ENCODE assay signal across 10 cellular contexts in the genomic region with DNA sequence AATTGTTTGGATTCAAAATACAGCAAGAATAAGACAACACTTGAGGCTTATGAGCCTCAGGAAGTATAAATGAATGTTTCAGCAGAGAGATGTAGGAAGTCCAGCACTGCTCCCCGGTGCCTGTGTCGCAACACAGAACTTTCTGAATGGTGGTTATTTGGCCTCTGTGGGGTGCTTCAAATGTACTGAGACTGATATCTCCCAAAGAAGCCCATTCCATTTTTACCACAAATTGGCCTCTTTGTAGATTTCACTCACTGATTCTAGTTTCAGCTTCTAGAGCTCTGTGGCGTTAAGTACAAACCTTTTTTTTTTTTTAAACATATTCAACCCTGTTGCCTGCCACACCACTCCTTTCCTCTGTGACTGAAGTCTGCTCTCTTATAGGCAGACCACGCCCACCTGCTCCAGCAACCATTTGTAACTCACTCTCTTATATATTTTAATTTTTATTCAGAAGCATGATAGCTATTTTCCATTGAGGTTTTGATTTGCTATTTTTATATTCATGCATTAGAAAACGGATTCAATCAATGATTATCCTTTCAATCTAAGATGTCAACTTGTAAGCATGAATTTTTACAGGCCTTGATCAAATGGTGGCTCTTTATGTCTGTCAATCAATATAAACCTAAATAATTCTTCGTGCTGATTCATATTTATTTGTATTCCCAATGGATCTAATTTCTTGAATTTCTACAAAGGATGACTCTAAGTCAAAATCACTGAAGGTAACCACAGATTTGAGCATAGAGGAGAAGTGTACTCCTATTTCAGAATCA.
DNase-seq lines count a peak whose midpoint lies in the region; ATAC-seq, FAIRE-seq and TF ChIP-seq lines count a peak whose summit lies in the region.
"Had no signal": no experiment of that assay in that cellular context is flagged by ENCODE, and none has a peak within 500 bp of the region (broad histone marks: within the 10 kb centered on the region; RNA-seq: fewer than 3 reads in every experiment).

No MANE protein-coding gene starts in this region.

- no peak overlapping the region for H3K56ac ChIP-seq in H1 (replicated peaks; ENCODE audit: insufficient read length, low read depth, low read length)

- H4K5ac ChIP-seq in H1 (ENCODE audit: insufficient read length, low read depth, low read length), result no peak overlapping the region

- H2BK120ac ChIP-seq in H1 (replicated peaks; ENCODE audit: low read depth, low read length), result no peak overlapping the region

- no peak overlapping the region for H4K8ac ChIP-seq in H1 (ENCODE audit: extremely low read depth, insufficient read depth, low read length)

- no peaks in the 10 kb centered on the region for H3K23me2 ChIP-seq in H1 (ENCODE audit: low read depth, low read length)

- no peak overlapping the region for H2BK20ac ChIP-seq in H1 (ENCODE audit: low read length)

- no peak overlapping the region for H2BK5ac ChIP-seq in H1 (ENCODE audit: low read depth, low read length)

- no peak overlapping the region for H2AK5ac ChIP-seq in H1 (ENCODE audit: low read depth, low read length)

- POLR2A ChIA-PET in H1 (lab: Charles Lee; ENCODE audit: partially characterized antibody), result no interaction called here
- POLR2A ChIA-PET in PC-3 (lab: Charles Lee; ENCODE audit: unreplicated experiment), result no interaction called here

- no TSS peak for BruUV-seq in PC-3 (replicated peaks; lab: Mats Ljungman, UMichigan)

- H3K9me2 ChIP-seq in PC-3 (replicated peaks; ENCODE audit: low read length), result no peaks in the 10 kb centered on the region
- H3K9me2 ChIP-seq in Karpas-422 (replicated peaks; ENCODE audit: insufficient read depth, low read length), result no peaks in the 10 kb centered on the region
- H3K9me2 ChIP-seq: SK-N-SH had no signal

- no peak for FAIRE-seq in H1 (lab: Jason Lieb, UNC)

- no peak overlapping the region for H4K91ac ChIP-seq in H1 (replicated peaks; ENCODE audit: insufficient read length, low read length)

- no peak for TF ChIP-seq EP300 in H1 (IDR thresholded peaks at IDR 0.05; ENCODE audit: borderline replicate concordance in 1 of 2, low read depth in 2 of 2, low read length in 2 of 2)

- H4K20me1 ChIP-seq in H1 (replicated peaks in 1 of 2; ENCODE audit: control insufficient read depth in 1 of 2, insufficient read depth in 2 of 2, low read length in 2 of 2) (no peaks in the 10 kb centered on the region), PC-3 (ENCODE audit: low read length) (no peaks in the 10 kb centered on the region), Karpas-422 (ENCODE audit: insufficient read depth, low read depth, low read length) (no peaks in the 10 kb centered on the region)

- H3K18ac ChIP-seq in H1 (ENCODE audit: extremely low read depth, low read length), result no peak overlapping the region

- H3F3A ChIP-seq in PC-3 (ENCODE audit: low read length, unreplicated experiment), result no peaks in the 10 kb centered on the region

- H3K4ac ChIP-seq in H1 (replicated peaks; ENCODE audit: insufficient read length, low read depth, low read length), result no peak overlapping the region

- H3K14ac ChIP-seq in H1 (ENCODE audit: insufficient read length), result no peak overlapping the region

- H2AFZ ChIP-seq in H1 (ENCODE audit: low read length) (no peak overlapping the region), PC-3 (ENCODE audit: low read length) (no peak overlapping the region), Karpas-422 (ENCODE audit: low read length) (no peak overlapping the region)

- no peaks in the 10 kb centered on the region for H3K79me2 ChIP-seq in H1 (ENCODE audit: control insufficient read depth in 1 of 2, insufficient read depth in 2 of 2, low read length in 2 of 2)
- H3K79me2 ChIP-seq in PC-3 (ENCODE audit: low read length), result no peaks in the 10 kb centered on the region
- no peaks in the 10 kb centered on the region for H3K79me2 ChIP-seq in Karpas-422 (ENCODE audit: low read length)

- H3K36me3 ChIP-seq in H1 (ENCODE audit: control insufficient read depth in 2 of 4, insufficient read depth in 4 of 4, low read length in 3 of 4) (peaks cover 3 to 27% (median 18%) of the 10 kb centered on the region in 4 experiments; a peak in 5 of 8 replicates), PC-3 (ENCODE audit: low read depth, low read length) (no peaks in the 10 kb centered on the region), Karpas-422 (ENCODE audit: insufficient read depth, low read length) (peaks cover 19% of the 10 kb centered on the region; the same call in 1 of the 2 replicates)

- H2BK12ac ChIP-seq in H1 (ENCODE audit: low read depth, low read length), result no peak overlapping the region

- no peak overlapping the region for H3K9ac ChIP-seq in H1 (replicated peaks in 1 of 4; ENCODE audit: extremely low read depth in 1 of 4, low read depth in 3 of 4, low read length in 3 of 4)
- H3K9ac ChIP-seq in PC-3 (ENCODE audit: low read length), result no peak overlapping the region
- H3K9ac ChIP-seq in Karpas-422 (ENCODE audit: low read length), result no peak overlapping the region
- H3K9ac ChIP-seq: SK-N-SH had no signal

- ATAC-seq in GM21447 (IDR thresholded peaks at IDR 0.05; ENCODE audit: unreplicated experiment) (peak; percentile 56), HG03520 (IDR thresholded peaks at IDR 0.05; ENCODE audit: unreplicated experiment) (peak; percentile 56), PC-3 (no peak)

- WGBS in H1 (ENCODE audit: extremely low coverage in 1 of 2, insufficient coverage in 1 of 2, insufficient read length in 1 of 2, insufficient replicate concordance in 2 of 2, low coverage in 1 of 2, low lambda C conversion rate in 2 of 2, missing lambda C conversion rate in 1 of 2), 2 experiments, result 74% methylated on average over 6 of the region's 6 CpGs; no CpG with 5 or more reads in 1 of the 2 experiments

- H3K23ac ChIP-seq in H1 (ENCODE audit: insufficient read length), result no peak overlapping the region

- no peak overlapping the region for H3K4me2 ChIP-seq in H1 (ENCODE audit: insufficient read depth in 1 of 2, low read depth in 2 of 2, low read length in 2 of 2)
- no peak overlapping the region for H3K4me2 ChIP-seq in PC-3 (ENCODE audit: low read length)
- H3K4me2 ChIP-seq in Karpas-422 (ENCODE audit: low read depth, low read length, poor library complexity, severe bottlenecking), result no peak overlapping the region
- H3K4me2 ChIP-seq: SK-N-SH had no signal

- TF ChIP-seq RAD21 in H1 (IDR thresholded peaks at IDR 0.05 in 1 of 2, conservative IDR thresholded peaks at IDR 0.05 in 1 of 2; ENCODE audit: low read depth in 2 of 2, low read length in 2 of 2), result no peak

- H3K4me1 ChIP-seq in H1 (replicated peaks in 1 of 4; ENCODE audit: control insufficient read depth in 3 of 4, insufficient read depth in 4 of 4, low read length in 3 of 4), result no peaks in the 10 kb centered on the region
- peaks cover 14% of the 10 kb centered on the region; the same call in 1 of the 2 replicates for H3K4me1 ChIP-seq in PC-3 (ENCODE audit: insufficient read depth, low read length)
- H3K4me1 ChIP-seq in Karpas-422 (ENCODE audit: low read length), result no peaks in the 10 kb centered on the region

- TF ChIP-seq POLR2A in H1 (IDR thresholded peaks at IDR 0.05; ENCODE audit: control extremely low read depth in 1 of 2, low read depth in 2 of 2, low read length in 2 of 2), result no peak

- H3K4me3 ChIP-seq in H1 (ENCODE audit: extremely low read depth in 1 of 4, insufficient read depth in 2 of 4, low read depth in 3 of 4, low read length in 4 of 4), result no peak overlapping the region
- H3K4me3 ChIP-seq in PC-3 (ENCODE audit: low read length), result no peak overlapping the region
- no peak overlapping the region for H3K4me3 ChIP-seq in Karpas-422 (ENCODE audit: low read length)
- H3K4me3 ChIP-seq: vagina had no signal

- CTCF ChIA-PET in H1 (lab: Charles Lee; ENCODE audit: partially characterized antibody) (interaction anchor here (0.6 to 1.0 kb wide), 3 partner anchors 39 to 361 kb away, joined by 3 to 7 read pairs (median 5); no protein-coding TSS in a partner anchor), PC-3 (lab: Charles Lee) (no interaction called here)

- H3K9me3 ChIP-seq in H1 (ENCODE audit: insufficient read depth in 2 of 2, low read depth in 1 of 2, low read length in 1 of 2), result no peaks in the 10 kb centered on the region
- H3K9me3 ChIP-seq in PC-3 (ENCODE audit: low read length), result no peaks in the 10 kb centered on the region
- H3K9me3 ChIP-seq in Karpas-422 (ENCODE audit: low read length), result no peaks in the 10 kb centered on the region
- H3K9me3 ChIP-seq: SK-N-SH, vagina had no signal

- intact Hi-C loops in PC-3 (cut with micrococcal nuclease), result no loop called here

- H3K27me3 ChIP-seq in H1 (replicated peaks in 1 of 4; ENCODE audit: control insufficient read depth in 3 of 4, extremely low read depth in 1 of 4, insufficient read depth in 3 of 4, low read length in 3 of 4) (peaks cover 0 to 1% (median 0%) of the 10 kb centered on the region in 4 experiments; a peak in 1 of 7 replicates), PC-3 (ENCODE audit: low read length) (no peaks in the 10 kb centered on the region), Karpas-422 (ENCODE audit: low read length) (no peaks in the 10 kb centered on the region)
- H3K27me3 ChIP-seq: vagina had no signal

- H3K79me1 ChIP-seq in H1 (ENCODE audit: low read depth, low read length), result no peaks in the 10 kb centered on the region

- H3K27ac ChIP-seq in H1 (ENCODE audit: low read depth, low read length) (no peak overlapping the region), PC-3 (ENCODE audit: low read length) (no peak overlapping the region), Karpas-422 (ENCODE audit: low read length) (no peak overlapping the region)
- H3K27ac ChIP-seq: vagina had no signal

- no peak for TF ChIP-seq CTCF in H1 (IDR thresholded peaks at IDR 0.05; ENCODE audit: control extremely low read depth in 1 of 3, insufficient read depth in 1 of 3, low read depth in 1 of 3, low read length in 3 of 3)
- TF ChIP-seq CTCF in PC-3 (conservative IDR thresholded peaks at IDR 0.05; ENCODE audit: low read depth, low read length), result no peak

- peak; percentile 50 for DNase-seq in GF-D8 (lab: John Stamatoyannopoulos, UW)
- no peak for DNase-seq in H1 (ENCODE audit: low read depth in 1 of 2, low spot score in 2 of 2)
- DNase-seq in PC-3, result no peak
- no peak for DNase-seq in Karpas-422
- no peak for DNase-seq in activated CD4-positive, alpha-beta T cell treated with anti-CD3 and anti-CD28 coated beads, Interleukin-2, amount 50 U/mL, for 4 hours
- DNase-seq in NCI-H526 (lab: John Stamatoyannopoulos, UW), result no peak
- DNase-seq: SK-N-SH had no signal

- H2BK15ac ChIP-seq in H1 (ENCODE audit: low read length), result no peak overlapping the region

TF ChIP-seq in H1, 55 proteins besides CTCF, POLR2A, EP300 and RAD21:
- TF ChIP-seq CEBPB (IDR thresholded peaks at IDR 0.05; ENCODE audit: low read depth, low read length) (0 out of 2 replicates have a peak, but pooled peaks have one; percentile 8), SP4 (IDR thresholded peaks at IDR 0.05; ENCODE audit: low read length) (no peak)
